In genomic region chr16:81786321-81786720, GRCh38 we compare ENCODE assay signal across 16 cellular contexts. TPM values are rescaled to one million over a fixed set of nuclear protein-coding genes. Genes with fewer than 3 reads are reported as not detected.
DNase-seq lines count a peak whose midpoint lies in the region; ATAC-seq, FAIRE-seq and TF ChIP-seq lines count a peak whose summit lies in the region.
"Had no signal": no experiment of that assay in that cellular context is flagged by ENCODE, and none has a peak within 500 bp of the region (broad histone marks: within the 10 kb centered on the region; RNA-seq: fewer than 3 reads in every experiment).

No MANE protein-coding gene starts in this region.

- H3K36me3 ChIP-seq in GM06990 (ENCODE audit: control insufficient read depth, insufficient read depth, low read length) (peaks cover 26% of the 10 kb centered on the region), endothelial cell of umbilical vein (ENCODE audit: control insufficient read depth in 2 of 2, extremely low read depth in 1 of 2, insufficient read depth in 2 of 2, low read length in 2 of 2) (no peaks in the 10 kb centered on the region), neutrophil (peaks cover 56% of the 10 kb centered on the region)

- H3K79me2 ChIP-seq in endothelial cell of umbilical vein (ENCODE audit: control insufficient read depth, insufficient read depth, low read length), result no peaks in the 10 kb centered on the region

- H3K9me3 ChIP-seq in endothelial cell of umbilical vein (replicated peaks; ENCODE audit: control insufficient read depth, insufficient read depth, low read length) (no peaks in the 10 kb centered on the region), neutrophil (no peaks in the 10 kb centered on the region)
- H3K9me3 ChIP-seq: left lung had no signal

- H3K27ac ChIP-seq in endothelial cell of umbilical vein (ENCODE audit: insufficient read depth, low read depth, low read length), result no peak overlapping the region
- H3K27ac ChIP-seq in neutrophil, result peak overlapping the region; percentile 56
- H3K27ac ChIP-seq: coronary artery, left lung had no signal

- in situ Hi-C loops in GM13976 (cut with MboI; ENCODE audit: low sequenced_read_pairs, unreplicated experiment), result no loop called here

- no peak overlapping the region for H3K4me2 ChIP-seq in endothelial cell of umbilical vein (ENCODE audit: insufficient read depth, low read length)

- H3K9ac ChIP-seq in endothelial cell of umbilical vein (replicated peaks; ENCODE audit: extremely low read depth, insufficient read depth, low read length), result no peak overlapping the region

- TF ChIP-seq POLR2A in endothelial cell of umbilical vein (IDR thresholded peaks at IDR 0.05; ENCODE audit: low read depth, low read length), result no peak

- H2AFZ ChIP-seq in endothelial cell of umbilical vein (ENCODE audit: low read depth, low read length), result no peak overlapping the region

- intact Hi-C loops in endothelial cell of umbilical vein (cut with micrococcal nuclease), result no loop called here

- no peaks in the 10 kb centered on the region for H3K4me1 ChIP-seq in endothelial cell of umbilical vein (ENCODE audit: control insufficient read depth, extremely low read depth, insufficient read depth, low read length)
- peaks cover 24 to 53% of the 10 kb centered on the region in 2 experiments for H3K4me1 ChIP-seq in neutrophil (ENCODE audit: control insufficient read depth in 1 of 2, insufficient read depth in 1 of 2, low read depth in 1 of 2, low read length in 1 of 2)

- POLR2A ChIA-PET in endothelial cell of umbilical vein (lab: Charles Lee), result no interaction called here

- no peaks in the 10 kb centered on the region for H4K20me1 ChIP-seq in endothelial cell of umbilical vein (replicated peaks; ENCODE audit: control insufficient read depth, extremely low read depth, insufficient read depth, low read length)

- no peak for DNase-seq in GM06990 (ENCODE audit: extremely low read depth, insufficient read length)
- peak; percentile 57 for DNase-seq in NCI-H526 treated with DMSO at 0.1 percent for 48 hours (lab: John Stamatoyannopoulos, UW)
- DNase-seq in endothelial cell of umbilical vein (ENCODE audit: low read depth, low spot score), result peak; percentile 36
- DNase-seq in NCI-H1417 (lab: John Stamatoyannopoulos, UW), result no peak
- no peak for DNase-seq in GM13976 (ENCODE audit: low spot score)
- DNase-seq in NOMO-1 treated with DMSO at 0.1 percent for 48 hours (lab: John Stamatoyannopoulos, UW; ENCODE audit: unreplicated experiment), result no peak
- DNase-seq: CD8-positive, alpha-beta memory T cell; KG1; left lung; NCI-H2171 treated with DMSO at 0.1 percent for 48 hours; occipital lobe; T1000 had no signal

- dilution Hi-C loops in endothelial cell of umbilical vein (cut with MboI; ENCODE audit: extremely low pct_ligation_motif_present, low sequenced_read_pairs), result no loop called here

- no TSS peak for BruUV-seq in endothelial cell of umbilical vein (replicated peaks; lab: Mats Ljungman, UMichigan)

- peak overlapping the region; percentile 13 for H3K4me3 ChIP-seq in GM06990 (replicated peaks; ENCODE audit: low read depth, low read length)
- H3K4me3 ChIP-seq in endothelial cell of umbilical vein (replicated peaks in 1 of 3; ENCODE audit: insufficient read depth in 1 of 3, low read depth in 1 of 3, low read length in 3 of 3), result no peak overlapping the region
- H3K4me3 ChIP-seq in neutrophil (ENCODE audit: low read depth in 1 of 2, low read length in 1 of 2), result no peak overlapping the region
- H3K4me3 ChIP-seq: coronary artery, left lung had no signal

- no peak for FAIRE-seq in endothelial cell of umbilical vein (lab: Jason Lieb, UNC)

- H3K9me1 ChIP-seq in endothelial cell of umbilical vein (replicated peaks; ENCODE audit: control insufficient read depth, extremely low read depth, insufficient read depth, low read length), result no peaks in the 10 kb centered on the region

- ATAC-seq in HG03135 (IDR thresholded peaks at IDR 0.05; ENCODE audit: unreplicated experiment), result no peak
- ATAC-seq: left lung, Panc1 had no signal

- CTCF ChIA-PET in endothelial cell of umbilical vein (lab: Charles Lee), result interaction anchor here (0.6 to 3.0 kb wide), 2 partner anchors 23 to 87 kb away, joined by 3 to 8 read pairs; no protein-coding TSS in a partner anchor

- no peaks in the 10 kb centered on the region for H3K27me3 ChIP-seq in GM06990 (replicated peaks; ENCODE audit: control insufficient read depth, insufficient read depth, low read length)
- no peaks in the 10 kb centered on the region for H3K27me3 ChIP-seq in endothelial cell of umbilical vein (ENCODE audit: control insufficient read depth in 2 of 2, insufficient read depth in 2 of 2, low read length in 2 of 2)
- no peaks in the 10 kb centered on the region for H3K27me3 ChIP-seq in neutrophil
- H3K27me3 ChIP-seq: left lung had no signal

- TF ChIP-seq CTCF in GM06990 (IDR thresholded peaks at IDR 0.05; ENCODE audit: insufficient read depth, low read length, poor library complexity, severe bottlenecking) (no peak), endothelial cell of umbilical vein (IDR thresholded peaks at IDR 0.05; ENCODE audit: extremely low read depth in 1 of 2, insufficient read depth in 1 of 2, low read depth in 1 of 2, low read length in 2 of 2) (no peak), neutrophil (IDR thresholded peaks at IDR 0.05) (no peak), GM13976 (IDR thresholded peaks at IDR 0.05; ENCODE audit: borderline replicate concordance, control extremely low read depth, extremely low read depth, insufficient read depth, missing control alignments) (no peak)

TF ChIP-seq in endothelial cell of umbilical vein, 7 proteins besides CTCF, POLR2A, EP300 and RAD21:
- no peak for TF ChIP-seq FOS (IDR thresholded peaks at IDR 0.05; ENCODE audit: borderline replicate concordance, insufficient read depth, low read length)
- TF ChIP-seq, protein P1, sequence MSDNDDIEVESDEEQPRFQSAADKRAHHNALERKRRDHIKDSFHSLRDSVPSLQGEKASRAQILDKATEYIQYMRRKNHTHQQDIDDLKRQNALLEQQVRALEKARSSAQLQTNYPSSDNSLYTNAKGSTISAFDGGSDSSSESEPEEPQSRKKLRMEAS (IDR thresholded peaks at IDR 0.05; ENCODE audit: insufficient read depth, insufficient read length), result no peak

RNA-seq across cellular contexts. Expression of gene PLCG2, which starts 7.2 kb away (rescaled TPM):
- total RNA-seq in endothelial cell of umbilical vein, result 9.6 and 13.6 TPM in 2 replicates
- 9.1 and 10.8 TPM in 2 replicates for polyA plus RNA-seq in endothelial cell of umbilical vein
- polyA plus RNA-seq in endothelial cell of umbilical vein (2011; cell fraction: cytosol; rRNA removed), result 5.2 and 7.0 TPM in 2 replicates
- 31.5 and 32.8 TPM in 2 replicates for polyA plus RNA-seq in endothelial cell of umbilical vein (2011; cell fraction: nucleus; rRNA removed)
- polyA plus RNA-seq in endothelial cell of umbilical vein (2012), result 5.4 and 5.8 TPM in 2 replicates
- polyA minus RNA-seq in endothelial cell of umbilical vein, result 18.2 and 31.4 TPM in 2 replicates
- polyA minus RNA-seq in endothelial cell of umbilical vein (2011; cell fraction: cytosol; rRNA and poly(A)+ RNA removed), result 2.6 TPM
- polyA minus RNA-seq in endothelial cell of umbilical vein (2011; cell fraction: nucleus; rRNA and poly(A)+ RNA removed), result 27.5 and 31.1 TPM in 2 replicates

Comparison
In these comparisons a context has a peak if more than half of its experiments do, and no peak if none do; other contexts are left out.
1. DNase-seq: peak in NCI-H526 treated with DMSO at 0.1 percent for 48 hours (single experiment) and endothelial cell of umbilical vein (single experiment); none in GM06990 (single experiment), NCI-H1417 (0 of 3), GM13976 (single experiment) and NOMO-1 treated with DMSO at 0.1 percent for 48 hours (single experiment).